Comparison of ENCODE assay signal across 26 cellular contexts in the genomic region with DNA sequence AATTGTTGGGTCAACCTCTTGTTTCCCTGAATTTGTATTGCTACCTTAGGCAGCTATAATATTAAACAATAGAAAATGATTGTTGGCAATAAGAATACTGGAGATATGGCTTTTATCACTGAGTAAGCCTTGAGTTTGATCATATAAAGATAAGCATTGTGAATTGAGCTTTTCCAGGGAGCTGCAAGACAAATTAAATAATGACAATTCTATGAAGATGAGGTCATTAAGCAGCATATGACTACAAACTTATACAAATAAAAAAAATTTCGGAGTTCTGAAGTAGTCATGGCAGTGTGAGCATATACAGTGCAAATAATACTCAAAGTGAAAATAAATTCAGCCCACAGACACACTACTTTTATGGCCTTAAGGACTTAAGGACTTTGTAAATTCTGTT.
"Had no signal": no experiment of that assay in that cellular context is flagged by ENCODE, and none has a peak within 500 bp of the region (broad histone marks: within the 10 kb centered on the region; RNA-seq: fewer than 3 reads in every experiment).

No MANE protein-coding gene starts in this region.

- H3K4me1 ChIP-seq: stomach, suprapubic skin, testis, thyroid gland, tibial artery, tibial nerve, transverse colon, upper lobe of left lung, upper lobe of right lung, uterus, vagina had no signal

- H3K4me3 ChIP-seq: stomach, suprapubic skin, testis, thoracic aorta, thyroid gland, tibial artery, tibial nerve, transverse colon, upper lobe of left lung, upper lobe of right lung, uterus, vagina had no signal

- DNase-seq: stimulated activated CD4-positive, alpha-beta T cell treated with anti-CD3 and anti-CD28 coated beads, Interleukin-2, amount 100 ng/mL, for 48 hours; stimulated activated CD4-positive, alpha-beta T cell treated with anti-CD3 and anti-CD28 coated beads, Interleukin-4, amount 100 ng/mL, for 1 hour; stimulated activated CD4-positive, alpha-beta T cell treated with anti-CD3 and anti-CD28 coated beads, Interleukin-4, amount 100 ng/mL, for 24 hours; stimulated activated CD4-positive, alpha-beta T cell treated with anti-CD3 and anti-CD28 coated beads, Interleukin-4, amount 100 ng/mL, for 4 hours; stimulated activated CD8-positive, alpha-beta memory T cell treated with anti-CD3 and anti-CD28 coated beads, Interleukin-4, amount 100 ng/mL, for 48 hours; stimulated activated naive B cell treated with anti-CD40 and anti-IgM and Interleukin-4, amounts not matched to agents 10 μg/mL and 1 μg/mL and 100 μg/mL, for 72 hours; stimulated activated naive CD4-positive, alpha-beta T cell; stimulated activated naive CD4-positive, alpha-beta T cell treated with Interleukin-2 at 50 U/mL for 16 hours; stimulated activated naive CD8-positive, alpha-beta T cell treated with anti-CD3 and anti-CD28 coated beads, Interleukin-15, amount 100 ng/mL, for 72 hours; stimulated activated naive CD8-positive, alpha-beta T cell treated with anti-CD3 and anti-CD28 coated beads, Interleukin-15, Interleukin-2, amounts not matched to agents 100 U/mL and 50 U/mL, for 24 hours; stomach; substantia nigra; testis; thyroid gland; tibial artery; transverse colon; trophoblast cell; upper lobe of left lung; upper lobe of right lung; uterus had no signal

- H3K9me3 ChIP-seq: testis, thoracic aorta, thyroid gland, tibial artery, transverse colon, upper lobe of left lung, upper lobe of right lung, uterus, vagina had no signal

- H3K27ac ChIP-seq: stomach, suprapubic skin, testis, thoracic aorta, thyroid gland, tibial artery, tibial nerve, transverse colon, upper lobe of left lung, upper lobe of right lung, uterus, vagina had no signal

- H3K36me3 ChIP-seq: stomach, suprapubic skin, thoracic aorta, thyroid gland, tibial artery, tibial nerve, transverse colon, upper lobe of left lung, upper lobe of right lung, uterus, vagina had no signal

- H3K27me3 ChIP-seq: stomach, suprapubic skin, testis, thyroid gland, tibial artery, tibial nerve, transverse colon, upper lobe of left lung, upper lobe of right lung, uterus, vagina had no signal

- ATAC-seq: stimulated activated effector memory CD8-positive, alpha-beta T cell treated with anti-CD3 and anti-CD28 coated beads, Interleukin-12 subunit alpha, Interleukin-12 subunit beta, amount 100 ng/mL, for 72 hours; stimulated activated memory B cell treated with anti-CD40 and anti-IgM and Interleukin-4, amounts not matched to agents 10 μg/mL and 1 μg/mL and 100 μg/mL, for 72 hours; stimulated activated naive B cell treated with anti-CD40 and anti-IgM and Interleukin-4, amounts not matched to agents 10 μg/mL and 1 μg/mL and 100 μg/mL, for 72 hours; stimulated activated naive CD8-positive, alpha-beta T cell treated with anti-CD3 and anti-CD28 coated beads, Interleukin-15, amount 100 ng/mL, for 72 hours; stimulated activated naive CD8-positive, alpha-beta T cell treated with anti-CD3 and anti-CD28 coated beads, Interleukin-15, Interleukin-2, amounts not matched to agents 100 U/mL and 50 U/mL, for 24 hours; upper lobe of right lung had no signal
